Comparison of ENCODE assay signal across 22 cellular contexts in genomic region chr7:55150709-55151108, GRCh38.
"Had no signal": no experiment of that assay in that cellular context is flagged by ENCODE, and none has a peak within 500 bp of the region (broad histone marks: within the 10 kb centered on the region; RNA-seq: fewer than 3 reads in every experiment).

No MANE protein-coding gene starts in this region.

- ATAC-seq: activated CD4-positive, CD25-positive, alpha-beta regulatory T cell treated with anti-CD3 and anti-CD28 coated beads, Interleukin-2, amount 50 U/mL, for 24 hours; activated CD8-positive, alpha-beta T cell treated with anti-CD3 and anti-CD28 coated beads for 36 hours; activated T-cell treated with anti-CD3 and anti-CD28 coated beads, Interleukin-2, amount 50 U/mL, for 72 hours; K562; PC-3 had no signal

- H3K27me3 ChIP-seq: adrenal gland had no signal

- DNase-seq: activated CD4-positive, alpha-beta T cell treated with anti-CD3 and anti-CD28 coated beads for 4 hours; activated CD8-positive, alpha-beta memory T cell treated with anti-CD3 and anti-CD28 coated beads, Interleukin-2, amount 50 U/mL, for 4 hours; activated CD8-positive, alpha-beta T cell treated with anti-CD3 and anti-CD28 coated beads for 36 hours; activated gamma-delta T cell treated with Interleukin-2 at 50 U/mL for 16 hours; activated naive CD4-positive, alpha-beta T cell treated with anti-CD3 and anti-CD28 coated beads, Interleukin-2, amount 10 ng/mL, durations not matched to agents 7 days and 5 days; activated naive CD8-positive, alpha-beta T cell treated with anti-CD3 and anti-CD28 coated beads for 36 hours; activated T-cell treated with anti-CD3 and anti-CD28 coated beads, Interleukin-2, amount 50 U/mL, for 72 hours; adrenal gland; anterior cingulate cortex; Karpas-422; MM.1S; NCI-H1105 treated with DMSO at 0.1 percent for 48 hours; NCI-H1436 treated with DMSO at 0.1 percent for 48 hours; NCI-H187; NCI-H2081; NCI-H446; NCI-H524; PC-3; T-helper 1 cell had no signal

- H3K9me3 ChIP-seq: adrenal gland had no signal

- H3K4me1 ChIP-seq: adrenal gland had no signal

- H3K4me3 ChIP-seq: adrenal gland, K562, SK-N-MC had no signal

- H3K27ac ChIP-seq: adrenal gland, SK-N-MC had no signal
